Comparison of ENCODE assay signal across 11 cellular contexts in the genomic region with DNA sequence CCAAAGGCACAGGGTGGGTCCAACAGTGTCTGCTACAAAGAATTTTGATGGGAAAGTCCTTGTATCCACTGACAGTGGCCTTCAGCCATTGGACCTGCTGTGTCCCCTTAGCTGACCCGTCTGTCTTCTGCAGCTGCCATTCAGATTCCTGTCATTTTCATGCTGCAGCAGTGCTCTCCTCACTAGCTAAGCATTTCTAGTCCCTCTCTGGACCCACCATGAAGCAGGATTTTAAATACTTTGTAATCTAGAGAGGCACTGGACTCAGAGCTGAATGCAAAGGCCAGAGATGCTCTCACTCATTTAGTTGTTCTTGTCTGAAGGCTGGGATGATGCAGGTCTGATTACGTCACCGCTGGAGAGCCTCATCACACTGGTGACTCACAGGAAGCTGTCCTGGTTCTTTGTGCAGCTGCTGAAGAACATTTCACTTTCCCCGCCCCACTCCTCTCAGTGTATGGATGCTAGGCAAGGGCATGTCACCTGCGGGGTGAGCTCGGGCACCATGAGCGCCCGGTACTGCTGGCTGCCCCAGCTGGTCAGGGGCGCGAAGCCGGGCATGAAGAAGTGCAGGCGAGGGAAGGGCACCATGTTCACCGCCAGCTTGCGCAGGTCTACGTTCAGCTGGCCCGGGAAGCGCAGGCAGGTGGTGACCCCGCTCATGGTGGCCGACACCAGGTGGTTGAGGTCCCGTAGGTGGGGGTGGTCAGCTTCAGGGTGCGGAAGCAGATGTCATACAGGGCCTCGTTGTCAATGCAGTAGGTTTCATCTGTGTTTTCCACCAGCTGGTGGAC. TPM values are rescaled to one million over a fixed set of nuclear protein-coding genes. Genes with fewer than 3 reads are reported as not detected.
A peak's percentile ranks its signal among the peaks of the same experiment; 100 is the strongest.
DNase-seq lines count a peak whose midpoint lies in the region; ATAC-seq and TF ChIP-seq lines count a peak whose summit lies in the region.
"Had no signal": no experiment of that assay in that cellular context is flagged by ENCODE, and none has a peak within 500 bp of the region (broad histone marks: within the 10 kb centered on the region; RNA-seq: fewer than 3 reads in every experiment).

No MANE protein-coding gene starts in this region.

- H3K4me1 ChIP-seq in gastrocnemius medialis, result no peaks in the 10 kb centered on the region
- H3K4me1 ChIP-seq: BLaER1, tibial nerve had no signal

- H3K27me3 ChIP-seq in gastrocnemius medialis, result no peaks in the 10 kb centered on the region
- H3K27me3 ChIP-seq: BLaER1 had no signal

- peak; percentile 42 for ATAC-seq in effector memory CD8-positive, alpha-beta T cell (replicated peaks)
- ATAC-seq in gastrocnemius medialis, result peak; percentile 55 to 74
- ATAC-seq in GM19452 (IDR thresholded peaks at IDR 0.05; ENCODE audit: unreplicated experiment), result no peak
- ATAC-seq in GM18505 (IDR thresholded peaks at IDR 0.05; ENCODE audit: unreplicated experiment), result no peak

- TF ChIP-seq CTCF in gastrocnemius medialis (IDR thresholded peaks at IDR 0.05 in 4 of 5, conservative IDR thresholded peaks at IDR 0.05 in 1 of 5), result no peak

- H3K4me1 Mint-ChIP-seq in effector memory CD8-positive, alpha-beta T cell (ENCODE audit: low read depth in 2 of 2), result no peaks in the 10 kb centered on the region

- no peak overlapping the region for H3K27ac ChIP-seq in gastrocnemius medialis
- H3K27ac ChIP-seq: BLaER1, SK-N-MC, tibial nerve had no signal

- H3K4me3 Mint-ChIP-seq in effector memory CD8-positive, alpha-beta T cell, result no peak overlapping the region

- H3K9me3 Mint-ChIP-seq in effector memory CD8-positive, alpha-beta T cell, result no peaks in the 10 kb centered on the region

- H3K4me3 ChIP-seq in gastrocnemius medialis, result no peak overlapping the region
- H3K4me3 ChIP-seq: BLaER1, SK-N-MC, tibial nerve had no signal

- no peak overlapping the region for H3K27ac Mint-ChIP-seq in effector memory CD8-positive, alpha-beta T cell

- DNase-seq in NOMO-1 (lab: John Stamatoyannopoulos, UW; ENCODE audit: unreplicated experiment in 2 of 2) (peak; percentile 20 to 47), NOMO-1 treated with dmso at 0.1 percent for 144 hours (lab: John Stamatoyannopoulos, UW; ENCODE audit: unreplicated experiment) (no peak), SIG-M5 (lab: John Stamatoyannopoulos, UW) (peak; percentile 10), gastrocnemius medialis (peak in 1 of 2 donors; percentile 38), NCI-H2171 treated with DMSO at 0.1 percent for 48 hours (lab: John Stamatoyannopoulos, UW) (no peak)
- DNase-seq in effector memory CD8-positive, alpha-beta T cell, result no peak

- in situ Hi-C loops in gastrocnemius medialis (cut with MboI; ENCODE audit: low sequenced_read_pairs in 4 of 4), result no loop called here

- TF ChIP-seq POLR2A in gastrocnemius medialis (IDR thresholded peaks at IDR 0.05) (no peak), GM18505 (IDR thresholded peaks at IDR 0.05; ENCODE audit: borderline replicate concordance, extremely low read depth, insufficient read depth, insufficient read length) (no peak)

- H3K36me3 ChIP-seq in gastrocnemius medialis, result no peaks in the 10 kb centered on the region
- H3K36me3 ChIP-seq: BLaER1, tibial nerve had no signal

- intact Hi-C loops in gastrocnemius medialis (cut with DNase I; ENCODE audit: low total_unique reads), result no loop called here

- H3K27me3 Mint-ChIP-seq in effector memory CD8-positive, alpha-beta T cell, result peaks cover 29 to 33% of the 10 kb centered on the region in 2 donors

- H3K36me3 Mint-ChIP-seq in effector memory CD8-positive, alpha-beta T cell (ENCODE audit: insufficient read depth), result no peaks in the 10 kb centered on the region

- H3K9me3 ChIP-seq in gastrocnemius medialis, result no peaks in the 10 kb centered on the region
- H3K9me3 ChIP-seq: BLaER1, tibial nerve had no signal

RNA-seq across cellular contexts. Expression of a gene that starts 19.4 kb away (rescaled TPM):
- total RNA-seq in gastrocnemius medialis, result 10 to 100 TPM; 18.9 to 53.1 (median 27.0) TPM

RNA-seq across cellular contexts. Expression of a gene that starts 50.7 kb away (rescaled TPM):
- total RNA-seq in gastrocnemius medialis, result 1 to 10 TPM; 1.5 to 3.5 (median 1.9) TPM

RNA-seq across cellular contexts. Expression of a gene that starts 58.2 kb away (rescaled TPM):
- total RNA-seq in gastrocnemius medialis, result 1 to 10 TPM; 4.7 to 8.7 (median 5.8) TPM

Comparison
In these comparisons a context has a peak if more than half of its experiments do, and no peak if none do; other contexts are left out.
1. DNase-seq: peak in NOMO-1 (2 of 2) and SIG-M5 (single experiment); none in NOMO-1 treated with dmso at 0.1 percent for 144 hours (single experiment), effector memory CD8-positive, alpha-beta T cell (0 of 3) and NCI-H2171 treated with DMSO at 0.1 percent for 48 hours (single experiment).
2. ATAC-seq: peak in effector memory CD8-positive, alpha-beta T cell (single experiment) and gastrocnemius medialis (2 of 2); none in GM19452 (single experiment) and GM18505 (single experiment).